Comparison of ENCODE assay signal across 17 cellular contexts in the genomic region with DNA sequence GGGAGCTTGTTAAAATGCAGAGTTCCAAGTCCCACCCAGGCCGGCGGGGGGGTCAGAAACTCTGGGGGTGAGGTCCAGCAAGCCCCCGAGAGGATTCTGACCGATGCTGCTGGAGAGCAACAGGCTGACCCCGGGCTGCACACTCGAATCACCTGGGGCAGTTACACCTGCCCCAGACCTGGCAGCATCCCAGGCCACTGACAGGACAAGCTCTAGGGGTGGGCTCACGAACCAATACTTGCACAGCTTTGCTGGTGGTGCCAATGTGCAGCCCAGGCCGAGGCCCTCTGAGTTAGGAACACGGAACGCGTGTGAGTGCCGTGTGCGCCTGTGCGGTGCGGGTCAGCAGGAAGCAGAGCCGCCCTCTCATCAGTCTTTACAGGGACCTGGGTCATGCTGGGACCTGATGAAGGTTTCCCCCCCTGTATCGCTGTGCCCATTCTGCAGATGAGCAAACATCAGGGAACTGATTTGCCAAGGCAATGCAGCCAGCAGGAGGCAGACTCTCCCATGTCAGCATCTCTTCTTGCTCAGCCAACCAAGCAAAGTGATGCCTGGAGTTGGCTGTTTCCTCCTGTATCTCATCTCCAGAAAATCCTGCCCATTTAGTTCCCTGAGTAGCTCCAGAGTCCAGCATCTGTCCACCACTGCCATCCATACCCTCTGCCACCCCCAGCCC. TPM values are rescaled to one million over a fixed set of nuclear protein-coding genes. Genes with fewer than 3 reads are reported as not detected.
A peak's percentile ranks its signal among the peaks of the same experiment; 100 is the strongest.
DNase-seq lines count a peak whose midpoint lies in the region; ATAC-seq, FAIRE-seq and TF ChIP-seq lines count a peak whose summit lies in the region.
"Had no signal": no experiment of that assay in that cellular context is flagged by ENCODE, and none has a peak within 500 bp of the region (broad histone marks: within the 10 kb centered on the region; RNA-seq: fewer than 3 reads in every experiment).

No MANE protein-coding gene starts in this region.

- CTCF ChIA-PET in A549 (lab: Yijun Ruan, JAX) = interaction anchor here (0.8 to 1.4 kb wide), 5 partner anchors 11 to 402 kb away, joined by 3 to 4 read pairs (median 3); no protein-coding TSS in a partner anchor

- H3K27ac ChIP-seq in A549 = no peak overlapping the region
- H3K27ac ChIP-seq: BLaER1 treated with 17β-estradiol and CSF1 and Interleukin-3, amounts not matched to agents 10 nM and 100 nM; HL-60; psoas muscle had no signal

- POLR2A ChIA-PET in A549 (lab: Yijun Ruan, JAX) = no interaction called here

- no peak for TF ChIP-seq EP300 in A549 (IDR thresholded peaks at IDR 0.05)

- TF ChIP-seq POLR2A in A549 (IDR thresholded peaks at IDR 0.05; ENCODE audit: low read length) = no peak

- H3K4me3 ChIP-seq in A549 = no peak overlapping the region
- H3K4me3 ChIP-seq in epithelial cell of proximal tubule (ENCODE audit: low read depth, low read length) = no peak overlapping the region
- H3K4me3 ChIP-seq: BLaER1 treated with 17β-estradiol and CSF1 and Interleukin-3, amounts not matched to agents 10 nM and 100 nM; psoas muscle had no signal

- FAIRE-seq in A549 (lab: Jason Lieb, UNC) = no peak
- FAIRE-seq: TTC549 had no signal

- WGBS in A549 (ENCODE audit: missing lambda C conversion rate) = 56% methylated on average over 14 of the region's 17 CpGs

- H3K4me1 ChIP-seq in A549 = no peaks in the 10 kb centered on the region
- H3K4me1 ChIP-seq: psoas muscle had no signal

- no peak for TF ChIP-seq RAD21 in A549 (conservative IDR thresholded peaks at IDR 0.05 in 1 of 2, IDR thresholded peaks at IDR 0.05 in 1 of 2)

- DNase-seq in A549 (ENCODE audit: low read depth in 1 of 2, low spot score in 1 of 2) (no peak), RPMI8226 (peak; percentile 50), epithelial cell of proximal tubule (ENCODE audit: low read depth) (no peak), GDM1 (lab: John Stamatoyannopoulos, UW) (no peak), SK-N-DZ (ENCODE audit: low spot score) (no peak)
- DNase-seq in central memory CD4-positive, alpha-beta T cell = no peak
- DNase-seq: psoas muscle; stimulated activated CD4-positive, alpha-beta T cell treated with anti-CD3 and anti-CD28 coated beads, Interleukin-4, amount 100 ng/mL, for 1 hour; stimulated activated naive CD4-positive, alpha-beta T cell treated with Interleukin-2 at 50 U/mL for 16 hours had no signal

- no peak overlapping the region for H3K4me2 ChIP-seq in A549

- 0 out of 3 replicates have a peak, but pooled peaks have one; percentile 5 for TF ChIP-seq CTCF in A549 (IDR thresholded peaks at IDR 0.05)
- TF ChIP-seq CTCF in GM12872 (IDR thresholded peaks at IDR 0.05; ENCODE audit: insufficient read depth, low read depth, low read length) = peak; percentile 37; the same call in 1 of the 3 replicates
- TF ChIP-seq CTCF in epithelial cell of proximal tubule (conservative IDR thresholded peaks at IDR 0.05; ENCODE audit: low read depth, low read length) = peak; percentile 15

- peaks cover 29% of the 10 kb centered on the region for H3K9me3 ChIP-seq in A549

- peak in 1 of 2 experiments; percentile 30; a peak in 1 of 6 replicates for ATAC-seq in A549
- no peak for ATAC-seq in HG03565 (IDR thresholded peaks at IDR 0.05; ENCODE audit: unreplicated experiment)
- ATAC-seq: psoas muscle had no signal

TF ChIP-seq in A549, 52 proteins besides CTCF, POLR2A, EP300 and RAD21 (continues in another document):
- TF ChIP-seq SREBF2 (IDR thresholded peaks at IDR 0.05) = no peak
- TF ChIP-seq NR3C1 (IDR thresholded peaks at IDR 0.05) = no peak
- TF ChIP-seq, protein P1, sequence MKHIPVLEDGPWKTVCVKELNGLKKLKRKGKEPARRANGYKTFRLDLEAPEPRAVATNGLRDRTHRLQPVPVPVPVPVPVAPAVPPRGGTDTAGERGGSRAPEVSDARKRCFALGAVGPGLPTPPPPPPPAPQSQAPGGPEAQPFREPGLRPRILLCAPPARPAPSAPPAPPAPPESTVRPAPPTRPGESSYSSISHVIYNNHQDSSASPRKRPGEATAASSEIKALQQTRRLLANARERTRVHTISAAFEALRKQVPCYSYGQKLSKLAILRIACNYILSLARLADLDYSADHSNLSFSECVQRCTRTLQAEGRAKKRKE (CRISPR knock-in tag; IDR thresholded peaks at IDR 0.05; ENCODE audit: low read depth) = no peak
- TF ChIP-seq ZSCAN20 (CRISPR knock-in tag; IDR thresholded peaks at IDR 0.05) = no peak
- no peak for TF ChIP-seq FOSB (CRISPR knock-in tag; IDR thresholded peaks at IDR 0.05)
- TF ChIP-seq, protein P2, sequence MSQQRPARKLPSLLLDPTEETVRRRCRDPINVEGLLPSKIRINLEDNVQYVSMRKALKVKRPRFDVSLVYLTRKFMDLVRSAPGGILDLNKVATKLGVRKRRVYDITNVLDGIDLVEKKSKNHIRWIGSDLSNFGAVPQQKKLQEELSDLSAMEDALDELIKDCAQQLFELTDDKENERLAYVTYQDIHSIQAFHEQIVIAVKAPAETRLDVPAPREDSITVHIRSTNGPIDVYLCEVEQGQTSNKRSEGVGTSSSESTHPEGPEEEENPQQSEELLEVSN (IDR thresholded peaks at IDR 0.05; ENCODE audit: borderline replicate concordance, low read depth) = no peak
- TF ChIP-seq, protein P3, sequence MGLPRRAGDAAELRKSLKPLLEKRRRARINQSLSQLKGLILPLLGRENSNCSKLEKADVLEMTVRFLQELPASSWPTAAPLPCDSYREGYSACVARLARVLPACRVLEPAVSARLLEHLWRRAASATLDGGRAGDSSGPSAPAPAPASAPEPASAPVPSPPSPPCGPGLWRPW (IDR thresholded peaks at IDR 0.05) = no peak
- no peak for TF ChIP-seq HOXB13 (CRISPR knock-in tag; IDR thresholded peaks at IDR 0.05; ENCODE audit: low read depth)
- TF ChIP-seq, protein P4, sequence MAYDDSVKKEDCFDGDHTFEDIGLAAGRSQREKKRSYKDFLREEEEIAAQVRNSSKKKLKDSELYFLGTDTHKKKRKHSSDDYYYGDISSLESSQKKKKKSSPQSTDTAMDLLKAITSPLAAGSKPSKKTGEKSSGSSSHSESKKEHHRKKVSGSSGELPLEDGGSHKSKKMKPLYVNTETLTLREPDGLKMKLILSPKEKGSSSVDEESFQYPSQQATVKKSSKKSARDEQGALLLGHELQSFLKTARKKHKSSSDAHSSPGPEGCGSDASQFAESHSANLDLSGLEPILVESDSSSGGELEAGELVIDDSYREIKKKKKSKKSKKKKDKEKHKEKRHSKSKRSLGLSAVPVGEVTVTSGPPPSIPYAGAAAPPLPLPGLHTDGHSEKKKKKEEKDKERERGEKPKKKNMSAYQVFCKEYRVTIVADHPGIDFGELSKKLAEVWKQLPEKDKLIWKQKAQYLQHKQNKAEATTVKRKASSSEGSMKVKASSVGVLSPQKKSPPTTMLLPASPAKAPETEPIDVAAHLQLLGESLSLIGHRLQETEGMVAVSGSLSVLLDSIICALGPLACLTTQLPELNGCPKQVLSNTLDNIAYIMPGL (CRISPR knock-in tag; IDR thresholded peaks at IDR 0.05; ENCODE audit: borderline replicate concordance) = no peak
- TF ChIP-seq, protein P5, sequence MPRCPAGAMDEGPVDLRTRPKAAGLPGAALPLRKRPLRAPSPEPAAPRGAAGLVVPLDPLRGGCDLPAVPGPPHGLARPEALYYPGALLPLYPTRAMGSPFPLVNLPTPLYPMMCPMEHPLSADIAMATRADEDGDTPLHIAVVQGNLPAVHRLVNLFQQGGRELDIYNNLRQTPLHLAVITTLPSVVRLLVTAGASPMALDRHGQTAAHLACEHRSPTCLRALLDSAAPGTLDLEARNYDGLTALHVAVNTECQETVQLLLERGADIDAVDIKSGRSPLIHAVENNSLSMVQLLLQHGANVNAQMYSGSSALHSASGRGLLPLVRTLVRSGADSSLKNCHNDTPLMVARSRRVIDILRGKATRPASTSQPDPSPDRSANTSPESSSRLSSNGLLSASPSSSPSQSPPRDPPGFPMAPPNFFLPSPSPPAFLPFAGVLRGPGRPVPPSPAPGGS (IDR thresholded peaks at IDR 0.05) = no peak
- no peak for TF ChIP-seq CHD4 (IDR thresholded peaks at IDR 0.05; ENCODE audit: borderline replicate concordance)
- no peak for TF ChIP-seq EHF (CRISPR knock-in tag; IDR thresholded peaks at IDR 0.05)

RNA-seq across cellular contexts. Expression of a gene that starts 16.3 kb away (rescaled TPM):
- not detected in 2 replicates for polyA plus RNA-seq in A549 (2011; rRNA removed)
- polyA plus RNA-seq in A549 (2012; cell fraction: cytosol; rRNA removed) = not detected in 2 replicates
- polyA plus RNA-seq in A549 (2012; cell fraction: nucleus; rRNA removed) = not detected in 2 replicates
- not detected in 3 replicates for polyA plus RNA-seq in A549 (2017; fragmentation: RNase III; extraction: RNeasy Plus Mini Kit Qiagen cat#74134 plus additional on column Dnase treatment)
- polyA minus RNA-seq in A549 (2011; rRNA and poly(A)+ RNA removed) = not detected in 2 replicates
- total RNA-seq in epithelial cell of proximal tubule = not detected in 2 replicates
- polyA plus RNA-seq in SK-N-DZ (2014; cell fraction: cytosol; rRNA removed) = 3.8 and 5.4 TPM in 2 replicates
- polyA plus RNA-seq in SK-N-DZ (2014; cell fraction: nucleus; rRNA removed) = 4.3 and 7.0 TPM in 2 replicates
- total RNA-seq: mononuclear cell, NCI-H460, psoas muscle had no signal
- polyA plus RNA-seq: esophagus, psoas muscle had no signal

RNA-seq across cellular contexts. Expression of a gene that starts 43.3 kb away (rescaled TPM):
- not detected in 2 replicates for polyA plus RNA-seq in A549 (2011; rRNA removed)
- polyA plus RNA-seq in A549 (2012; cell fraction: cytosol; rRNA removed) = not detected in 2 replicates
- polyA plus RNA-seq in A549 (2012; cell fraction: nucleus; rRNA removed) = not detected in 2 replicates
- not detected in 3 replicates for polyA plus RNA-seq in A549 (2017; fragmentation: RNase III; extraction: RNeasy Plus Mini Kit Qiagen cat#74134 plus additional on column Dnase treatment)
- not detected in 2 replicates for polyA minus RNA-seq in A549 (2011; rRNA and poly(A)+ RNA removed)
- total RNA-seq in epithelial cell of proximal tubule = not detected in 2 replicates
- polyA plus RNA-seq in SK-N-DZ (2014; cell fraction: cytosol; rRNA removed) = 66.7 and 67.7 TPM in 2 replicates
- 67.3 and 95.0 TPM in 2 replicates for polyA plus RNA-seq in SK-N-DZ (2014; cell fraction: nucleus; rRNA removed)
- total RNA-seq: NCI-H460 had no signal

RNA-seq across cellular contexts. Expression of a gene that starts 58.4 kb away (rescaled TPM):
- polyA plus RNA-seq in A549 (2011; rRNA removed) (not detected in 2 replicates), A549 (2017; fragmentation: RNase III; extraction: RNeasy Plus Mini Kit Qiagen cat#74134 plus additional on column Dnase treatment) (not detected in 3 replicates)
- 0.01 TPM in 2 replicates for polyA plus RNA-seq in A549 (2012; cell fraction: cytosol; rRNA removed)
- polyA plus RNA-seq in A549 (2012; cell fraction: nucleus; rRNA removed) = not detected in 2 replicates
- not detected in 2 replicates for polyA minus RNA-seq in A549 (2011; rRNA and poly(A)+ RNA removed)
- not detected in 2 replicates for total RNA-seq in epithelial cell of proximal tubule
- polyA plus RNA-seq in SK-N-DZ (2014; cell fraction: cytosol; rRNA removed) = 6.8 and 6.9 TPM in 2 replicates
- 9.5 and 10.8 TPM in 2 replicates for polyA plus RNA-seq in SK-N-DZ (2014; cell fraction: nucleus; rRNA removed)
- total RNA-seq: NCI-H460 had no signal
